26 cellular contexts compared by ENCODE assay signal in genomic region chr18:79332601-79333000, GRCh38.
"Had no signal": no experiment of that assay in that cellular context is flagged by ENCODE, and none has a peak within 500 bp of the region (broad histone marks: within the 10 kb centered on the region; RNA-seq: fewer than 3 reads in every experiment).

No MANE protein-coding gene starts in this region.

- DNase-seq: activated CD4-positive, alpha-beta memory T cell treated with anti-CD3 and anti-CD28 coated beads, Interleukin-2, amount 10 ng/mL, durations not matched to agents 7 days and 5 days; activated CD4-positive, alpha-beta T cell treated with anti-CD3 and anti-CD28 coated beads, Interleukin-2, amount 10 ng/mL, durations not matched to agents 7 days and 5 days; activated CD4-positive, CD25-positive, alpha-beta regulatory T cell treated with anti-CD3 and anti-CD28 coated beads, Interleukin-2, amount 50 U/mL, for 72 hours; activated CD8-positive, alpha-beta memory T cell treated with anti-CD3 and anti-CD28 coated beads, Interleukin-2, amount 50 U/mL, for 48 hours; activated naive CD8-positive, alpha-beta T cell treated with anti-CD3 and anti-CD28 coated beads, Interleukin-2, amount 50 U/mL, for 24 hours; activated T-cell treated with anti-CD3 and anti-CD28 coated beads, Interleukin-2, amount 50 U/mL, for 24 hours; amygdala; central memory CD4-positive, alpha-beta T cell; endodermal cell; foreskin keratinocyte; heart left ventricle; hypothalamus; kidney glomerular epithelial cell; naive thymus-derived CD8-positive, alpha-beta T cell; nucleus accumbens; psoas muscle; stimulated activated CD4-positive, alpha-beta T cell treated with anti-CD3 and anti-CD28 coated beads, Interleukin-1b, Interleukin-23, amount 100 ng/mL, for 48 hours; stimulated activated CD4-positive, alpha-beta T cell treated with anti-CD3 and anti-CD28 coated beads, Interleukin-4, amount 100 ng/mL, for 4 hours; stimulated activated CD8-positive, alpha-beta memory T cell treated with anti-CD3 and anti-CD28 coated beads, Interleukin-4, amount 100 ng/mL, for 48 hours; stimulated activated naive CD8-positive, alpha-beta T cell treated with anti-CD3 and anti-CD28 coated beads, Interleukin-15, amount 100 ng/mL, for 72 hours; substantia nigra; T-helper 9 cell; WERI-Rb-1 had no signal

- ATAC-seq: activated naive CD8-positive, alpha-beta T cell treated with anti-CD3 and anti-CD28 coated beads, Interleukin-2, amount 50 U/mL, for 24 hours; activated T-helper 17 cell treated with anti-CD3 and anti-CD28 coated beads, Interleukin-2, amount 50 U/mL, for 72 hours; foreskin keratinocyte; heart left ventricle; left lobe of liver; naive thymus-derived CD8-positive, alpha-beta T cell; psoas muscle; stimulated activated memory B cell treated with anti-CD40 and anti-IgM and Interleukin-4, amounts not matched to agents 10 μg/mL and 1 μg/mL and 100 μg/mL, for 72 hours; stimulated activated naive CD8-positive, alpha-beta T cell treated with anti-CD3 and anti-CD28 coated beads, Interleukin-15, amount 100 ng/mL, for 72 hours had no signal
